ENCODE assay signal across 8 cellular contexts in the genomic region with DNA sequence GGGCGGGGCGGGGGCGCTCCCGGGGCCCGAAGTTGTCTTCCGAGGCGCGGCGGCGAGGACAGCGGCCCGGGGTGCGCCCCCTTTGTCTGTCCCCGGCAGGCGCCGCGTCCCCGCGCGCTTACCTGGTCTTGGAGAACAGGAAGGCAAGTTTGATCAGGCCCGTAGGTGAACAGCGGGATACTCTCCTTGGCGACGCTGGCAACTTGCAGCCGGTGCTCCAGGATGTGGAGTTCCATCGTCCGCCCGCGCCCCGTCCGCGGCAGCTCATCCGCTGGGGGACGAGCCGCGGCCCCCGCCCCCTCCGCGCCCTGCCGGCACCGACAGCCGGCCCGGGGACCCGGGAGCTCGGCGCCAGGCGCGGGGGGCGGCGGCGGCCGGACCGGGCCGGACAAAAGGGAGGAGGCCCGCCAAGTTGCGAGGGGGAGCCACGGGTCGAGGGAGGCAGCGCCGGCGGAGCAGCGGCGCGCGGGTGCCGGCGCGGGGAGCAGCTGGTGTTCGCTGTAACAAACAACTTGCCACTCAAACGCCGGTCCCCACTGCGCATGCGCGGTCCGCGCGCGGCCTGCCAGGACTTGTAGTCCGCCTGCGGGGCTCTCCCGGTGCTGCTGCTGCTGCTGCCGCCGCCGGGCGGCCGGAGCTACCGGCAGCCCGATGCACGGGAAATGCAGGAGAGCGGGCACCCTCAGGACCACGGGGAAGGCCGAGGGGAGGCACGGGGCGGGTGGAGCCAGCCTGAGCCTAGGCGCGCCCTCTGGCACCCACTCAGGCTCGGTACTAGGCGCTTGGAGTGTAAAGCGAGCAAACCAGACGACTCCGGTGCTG.
DNase-seq lines count a peak whose midpoint lies in the region; ATAC-seq lines count a peak whose summit lies in the region.

No MANE protein-coding gene starts in this region.

- no peaks in the 10 kb centered on the region for H3K27me3 Mint-ChIP-seq in central memory CD8-positive, alpha-beta T cell

- H3K27ac Mint-ChIP-seq in central memory CD8-positive, alpha-beta T cell (ENCODE audit: low read depth) = peak overlapping the region; percentile 55

- peak; percentile 95 for DNase-seq in AG08396 (ENCODE audit: low spot score)
- peak; percentile 98 for DNase-seq in NCI-H2227 (lab: John Stamatoyannopoulos, UW; ENCODE audit: unreplicated experiment)
- DNase-seq in activated CD4-positive, CD25-positive, alpha-beta regulatory T cell (lab: John Stamatoyannopoulos, UW) = peak; percentile 96 to 98 (median 97)
- DNase-seq in central memory CD8-positive, alpha-beta T cell (ENCODE audit: low spot score in 2 of 2) = peak; percentile 94 to 99
- DNase-seq in islet precursor cell = peak; percentile 99
- DNase-seq in stimulated activated CD4-positive, alpha-beta T cell treated with anti-CD3 and anti-CD28 coated beads, Interleukin-12 subunit alpha, Interleukin-12 subunit beta, amount 100 ng/mL, for 4 hours = peak; percentile 99

- H3K4me1 Mint-ChIP-seq in central memory CD8-positive, alpha-beta T cell = peaks cover 18% of the 10 kb centered on the region

- ATAC-seq in GM18907 (IDR thresholded peaks at IDR 0.05; ENCODE audit: unreplicated experiment) (peak; percentile 86), HG03139 (IDR thresholded peaks at IDR 0.05; ENCODE audit: unreplicated experiment) (peak; percentile 84)
- ATAC-seq in central memory CD8-positive, alpha-beta T cell (replicated peaks; ENCODE audit: extremely low read depth, poor library complexity, severe bottlenecking) = peak; percentile 98

- H3K4me3 Mint-ChIP-seq in central memory CD8-positive, alpha-beta T cell = peak overlapping the region; percentile 77

- no peaks in the 10 kb centered on the region for H3K9me3 Mint-ChIP-seq in central memory CD8-positive, alpha-beta T cell

- H3K36me3 Mint-ChIP-seq in central memory CD8-positive, alpha-beta T cell (ENCODE audit: insufficient read depth) = peaks cover 12% of the 10 kb centered on the region

Comparison
In these comparisons a context has a peak if more than half of its experiments do, and no peak if none do; other contexts are left out.
1. Peak in every context shown above with its lines: DNase-seq and ATAC-seq.